In genomic region chr5:43313035-43313853, GRCh38 we compare ENCODE assay signal across 1 cellular context.
TF ChIP-seq lines count a peak whose summit lies in the region.

HMGCS1 (minus strand) TSS chr5:43313412; CDS start chr5:43298965, 14,447 bp downstream.

TF ChIP-seq in HEK293, 187 proteins besides CTCF, POLR2A, EP300 and RAD21 (continued from another document):
- TF ChIP-seq ZBTB26 (tag by site-specific recombination; optimal IDR thresholded peaks at IDR 0.05): peak; percentile 80
- TF ChIP-seq SP3 (tag by site-specific recombination; IDR thresholded peaks at IDR 0.05): peak; percentile 90
- TF ChIP-seq KLF7 (tag by site-specific recombination; IDR thresholded peaks at IDR 0.05; ENCODE audit: borderline replicate concordance): peak; percentile 43; the same call in 1 of the 2 replicates
- peak; percentile 83 for TF ChIP-seq ZBTB48 (tag by site-specific recombination; IDR thresholded peaks at IDR 0.05)
- peak; percentile 94 for TF ChIP-seq ZFP37 (tag by site-specific recombination; IDR thresholded peaks at IDR 0.05)
- peak; percentile 71 for TF ChIP-seq KLF1 (tag by site-specific recombination; IDR thresholded peaks at IDR 0.05)
- no peak for TF ChIP-seq ZNF266 (tag by site-specific recombination; IDR thresholded peaks at IDR 0.05; ENCODE audit: low read depth)
- TF ChIP-seq ATF2 (tag by site-specific recombination; IDR thresholded peaks at IDR 0.05; ENCODE audit: low read depth): 0 out of 2 replicates have a peak, but pooled peaks have one; percentile 59
- TF ChIP-seq ZNF580 (tag by site-specific recombination; IDR thresholded peaks at IDR 0.05): peak; percentile 64; the same call in 1 of the 2 replicates
- TF ChIP-seq EGR2 (tag by site-specific recombination; IDR thresholded peaks at IDR 0.05; ENCODE audit: low read depth): peak; percentile 94
- peak; percentile 100 for TF ChIP-seq SP2 (tag by site-specific recombination; IDR thresholded peaks at IDR 0.05)
- TF ChIP-seq ZNF335 (tag by site-specific recombination; conservative IDR thresholded peaks at IDR 0.05): peak; percentile 97
- TF ChIP-seq ZNF561 (tag by site-specific recombination; IDR thresholded peaks at IDR 0.05; ENCODE audit: borderline replicate concordance): 0 out of 2 replicates have a peak, but pooled peaks have one; percentile 25
- peak; percentile 66 for TF ChIP-seq PRDM10 (tag by site-specific recombination; IDR thresholded peaks at IDR 0.05)
- TF ChIP-seq FEZF1 (tag by site-specific recombination; IDR thresholded peaks at IDR 0.05): no peak
- TF ChIP-seq ZNF184 (tag by site-specific recombination; IDR thresholded peaks at IDR 0.05): no peak
- peak; percentile 91 for TF ChIP-seq GLIS2 (tag by site-specific recombination; IDR thresholded peaks at IDR 0.05)
- TF ChIP-seq ZSCAN16 (tag by site-specific recombination; IDR thresholded peaks at IDR 0.05): peak; percentile 74; the same call in 1 of the 2 replicates
